Comparison of ENCODE assay signal across 8 cellular contexts in the genomic region with DNA sequence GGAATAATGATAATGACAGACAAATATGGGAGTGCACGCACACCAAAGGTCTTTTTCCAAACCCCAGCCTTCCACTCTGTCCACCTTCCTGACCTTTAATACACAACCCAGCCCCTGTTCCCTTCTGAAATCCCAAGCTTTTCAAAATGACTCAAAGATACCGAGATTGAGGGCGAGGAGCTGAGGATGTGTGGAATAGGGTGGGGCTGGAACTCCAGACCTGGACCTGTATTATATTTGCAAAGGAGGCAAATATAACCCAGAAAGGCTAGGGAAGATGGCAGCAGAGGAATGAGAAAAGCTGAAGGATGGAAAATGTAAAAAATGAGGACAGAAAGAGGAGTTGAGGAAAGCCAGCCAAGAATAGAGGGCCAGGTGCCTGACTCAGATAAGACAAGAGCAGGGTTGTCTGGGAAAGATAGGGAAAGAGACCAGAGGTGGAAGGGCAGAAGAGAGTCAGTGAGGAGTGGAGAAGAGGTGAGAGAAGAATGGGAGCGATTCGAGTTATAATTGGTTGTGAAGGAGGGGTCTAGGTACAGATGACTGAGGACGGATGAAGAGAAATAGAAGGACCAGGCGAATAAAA. TPM values are rescaled to one million over a fixed set of nuclear protein-coding genes. Genes with fewer than 3 reads are reported as not detected.
DNase-seq lines count a peak whose midpoint lies in the region; ATAC-seq, FAIRE-seq and TF ChIP-seq lines count a peak whose summit lies in the region.

No MANE protein-coding gene starts in this region.

- peak overlapping the region; percentile 36 for H4K5ac ChIP-seq in mesendoderm (ENCODE audit: low read length)

- no peak overlapping the region for H3K27ac ChIP-seq in CD4-positive, alpha-beta T cell (ENCODE audit: low read depth, low read length)
- H3K27ac ChIP-seq in KMS-11: no peak overlapping the region
- peak overlapping the region; percentile 89 for H3K27ac ChIP-seq in K562 (ENCODE audit: extremely low read depth, low read depth, low read length)
- peak overlapping the region; percentile 98 for H3K27ac ChIP-seq in mesendoderm (ENCODE audit: low read depth, low read length)

- peak overlapping the region; percentile 95 for H3K18ac ChIP-seq in mesendoderm (ENCODE audit: low read length)

- peak overlapping the region; percentile 59 for H4K8ac ChIP-seq in mesendoderm (ENCODE audit: low read depth, low read length)

- H3K36me3 Mint-ChIP-seq in CD4-positive, alpha-beta T cell (ENCODE audit: low read depth): no peaks in the 10 kb centered on the region

- no peaks in the 10 kb centered on the region for H3K9me3 ChIP-seq in CD4-positive, alpha-beta T cell (ENCODE audit: control insufficient read depth, low read length)
- H3K9me3 ChIP-seq in K562 (replicated peaks; ENCODE audit: control insufficient read depth, insufficient read depth, low read depth, low read length): no peaks in the 10 kb centered on the region

- no peaks in the 10 kb centered on the region for H4K20me1 ChIP-seq in KMS-11 (ENCODE audit: insufficient read depth)
- H4K20me1 ChIP-seq in K562 (replicated peaks; ENCODE audit: control insufficient read depth, insufficient read depth, low read length): no peaks in the 10 kb centered on the region

- peaks cover 41% of the 10 kb centered on the region for H3K4me1 Mint-ChIP-seq in CD4-positive, alpha-beta T cell (ENCODE audit: low read depth)

- peaks cover 27% of the 10 kb centered on the region for H3K4me1 ChIP-seq in KMS-11 (ENCODE audit: low read depth, poor library complexity, severe bottlenecking)
- H3K4me1 ChIP-seq in K562 (replicated peaks in 1 of 2; ENCODE audit: control insufficient read depth in 2 of 2, insufficient read depth in 2 of 2, low read length in 2 of 2): peaks cover 27 to 29% of the 10 kb centered on the region in 2 experiments; a peak in 4 of 5 replicates
- H3K4me1 ChIP-seq in mesendoderm (ENCODE audit: control insufficient read depth, low read depth, low read length): peaks cover 18% of the 10 kb centered on the region

- peak overlapping the region; percentile 60 for H2BK15ac ChIP-seq in mesendoderm (replicated peaks; ENCODE audit: low read depth)

- no peak overlapping the region for H3K4me3 ChIP-seq in KMS-11 (IDR thresholded peaks at IDR 0.05; ENCODE audit: insufficient read depth, low read depth, low read length)
- peak overlapping the region; percentile 80 for H3K4me3 ChIP-seq in K562
- H3K4me3 ChIP-seq in mesendoderm (ENCODE audit: low read length): peak overlapping the region; percentile 52

- POLR2A ChIA-PET in CD4-positive, alpha-beta T cell (lab: Charles Lee): interaction anchor here (1.0 to 2.8 kb wide), 6 partner anchors 12 to 45 kb away, joined by 3 to 20 read pairs (median 12); a partner anchor contains a TSS
- POLR2A ChIA-PET in K562 (lab: Yijun Ruan, JAX): interaction anchor here (0.7 to 2.5 kb wide), 7 partner anchors 9 to 773 kb away, joined by 3 to 8 read pairs (median 6); a partner anchor contains a TSS

- H3K56ac ChIP-seq in mesendoderm (ENCODE audit: low read length): peak overlapping the region; percentile 88

- no peak overlapping the region for H2AK5ac ChIP-seq in mesendoderm (ENCODE audit: low read length)

- no peak overlapping the region for H3K27ac Mint-ChIP-seq in CD4-positive, alpha-beta T cell

- FAIRE-seq in K562 (lab: Jason Lieb, UNC): peak; percentile 91

- ATAC-seq in CD4-positive, alpha-beta T cell (ENCODE audit: poor library complexity): no peak
- ATAC-seq in K562 (peak; percentile 23), HG02678 (IDR thresholded peaks at IDR 0.05; ENCODE audit: unreplicated experiment) (no peak), HG02763 (IDR thresholded peaks at IDR 0.05; ENCODE audit: unreplicated experiment) (no peak), left lobe of liver (no peak), HG02759 (IDR thresholded peaks at IDR 0.05; ENCODE audit: unreplicated experiment) (no peak)

- peaks cover 11% of the 10 kb centered on the region for H3K79me1 ChIP-seq in mesendoderm (ENCODE audit: low read length)

- intact Hi-C loops in CD4-positive, alpha-beta T cell (cut with DNase I, micrococcal nuclease): no loop called here
- intact Hi-C loops in K562 (cut with micrococcal nuclease): no loop called here

- H3K4ac ChIP-seq in mesendoderm (ENCODE audit: low read depth, low read length): no peak overlapping the region

- H3K9ac ChIP-seq in KMS-11 (no peak overlapping the region), K562 (ENCODE audit: insufficient read depth in 1 of 2, low read depth in 2 of 2, low read length in 2 of 2) (peak overlapping the region; percentile 91 to 94; a peak in 2 of 4 replicates), mesendoderm (ENCODE audit: low read length) (peak overlapping the region; percentile 70)

- H3K36me3 ChIP-seq in KMS-11 (ENCODE audit: insufficient read depth): no peaks in the 10 kb centered on the region
- H3K36me3 ChIP-seq in K562 (ENCODE audit: control insufficient read depth, insufficient read depth, low read length): peaks cover 18% of the 10 kb centered on the region; the same call in 2 of the 3 replicates
- H3K36me3 ChIP-seq in mesendoderm (ENCODE audit: control insufficient read depth, insufficient read depth, low read length): peaks cover 2% of the 10 kb centered on the region

- BruUV-seq in K562 (replicated peaks; lab: Mats Ljungman, UMichigan): no TSS peak

- 4% methylated on average over 7 of the region's 7 CpGs for WGBS in K562 (ENCODE audit: insufficient coverage, low coverage, missing lambda C conversion rate)
- no CpG with 5 or more reads among the region's 7 CpGs for WGBS in mesendoderm (ENCODE audit: extremely low coverage, insufficient coverage, low lambda C conversion rate)

- H2AFZ ChIP-seq in KMS-11 (ENCODE audit: low read depth): no peak overlapping the region
- H2AFZ ChIP-seq in K562 (ENCODE audit: low read depth, low read length): 0 out of 2 replicates have a peak overlapping the region, but pooled peaks have one; percentile 55

- no peaks in the 10 kb centered on the region for H3K79me2 ChIP-seq in KMS-11 (ENCODE audit: insufficient read depth, low read depth)
- peaks cover 27% of the 10 kb centered on the region for H3K79me2 ChIP-seq in K562 (ENCODE audit: control insufficient read depth, insufficient read depth, low read length)
- peaks cover 19% of the 10 kb centered on the region for H3K79me2 ChIP-seq in mesendoderm (ENCODE audit: control insufficient read depth, insufficient read depth, low read length)

- H2BK120ac ChIP-seq in mesendoderm (ENCODE audit: low read depth, low read length): peak overlapping the region; percentile 67

- TF ChIP-seq CTCF in CD4-positive, alpha-beta T cell (IDR thresholded peaks at IDR 0.05): no peak
- TF ChIP-seq CTCF in KMS-11 (conservative IDR thresholded peaks at IDR 0.05; ENCODE audit: low read depth, low read length) (no peak), K562 (IDR thresholded peaks at IDR 0.05 in 2 of 3, conservative IDR thresholded peaks at IDR 0.05 in 1 of 3; ENCODE audit: insufficient read depth in 2 of 3, low read depth in 1 of 3, low read length in 3 of 3) (no peak)

- no peaks in the 10 kb centered on the region for H3K9me3 Mint-ChIP-seq in CD4-positive, alpha-beta T cell

- peaks cover 49% of the 10 kb centered on the region for H3K27me3 Mint-ChIP-seq in CD4-positive, alpha-beta T cell

- TF ChIP-seq RAD21 in K562 (CRISPR knock-in tag; conservative IDR thresholded peaks at IDR 0.05 in 1 of 2, IDR thresholded peaks at IDR 0.05 in 1 of 2): no peak

- TF ChIP-seq EP300 in K562 (IDR thresholded peaks at IDR 0.05; ENCODE audit: low read length): peak; percentile 88

- H3K23ac ChIP-seq in mesendoderm (ENCODE audit: low read length): no peak overlapping the region

- H3K4me2 ChIP-seq in KMS-11: peak overlapping the region; percentile 59; the same call in 1 of the 2 replicates
- peak overlapping the region; percentile 84 for H3K4me2 ChIP-seq in K562 (ENCODE audit: insufficient read depth, low read length)
- peak overlapping the region; percentile 93 for H3K4me2 ChIP-seq in mesendoderm (ENCODE audit: low read length)

- peak overlapping the region; percentile 89 for H2BK5ac ChIP-seq in mesendoderm (ENCODE audit: low read length)

- in situ Hi-C loops in K562 (cut with MboI): no loop called here

- DNase-seq in CD4-positive, alpha-beta T cell: no peak
- peak; percentile 38 to 85 (median 54) for DNase-seq in K562 (ENCODE audit: extremely low read depth in 1 of 4, low spot score in 3 of 4)
- DNase-seq in mesendoderm: peak; percentile 78
- no peak for DNase-seq in left lobe of liver (ENCODE audit: low spot score)

- no peaks in the 10 kb centered on the region for H3K9me1 ChIP-seq in K562 (ENCODE audit: control insufficient read depth, insufficient read depth, low read length)

- CTCF ChIA-PET in CD4-positive, alpha-beta T cell (lab: Charles Lee): interaction anchor here (0.8 to 3.2 kb wide), 4 partner anchors 11 to 70 kb away, joined by 3 to 27 read pairs (median 9); a partner anchor contains a TSS
- CTCF ChIA-PET in K562 (lab: Yijun Ruan, JAX; ENCODE audit: low intra/inter-chr PET ratio): no interaction called here

- TF ChIP-seq POLR2A in K562 (conservative IDR thresholded peaks at IDR 0.05): 0 out of 2 replicates have a peak, but pooled peaks have one; percentile 3

- H3K27me3 ChIP-seq in CD4-positive, alpha-beta T cell (ENCODE audit: control insufficient read depth, insufficient read depth, low read length): peaks cover 22% of the 10 kb centered on the region
- H3K27me3 ChIP-seq in KMS-11 (ENCODE audit: insufficient read depth, low read depth) (peaks cover 10% of the 10 kb centered on the region; the same call in 1 of the 2 replicates), K562 (ENCODE audit: control insufficient read depth in 2 of 2, insufficient read depth in 2 of 2, low read length in 2 of 2) (no peaks in the 10 kb centered on the region; a peak in 1 of 5 replicates), mesendoderm (ENCODE audit: insufficient read depth, low read length, poor library complexity) (no peaks in the 10 kb centered on the region)

- H3K4me3 Mint-ChIP-seq in CD4-positive, alpha-beta T cell: peak overlapping the region; percentile 85

RNA-seq across cellular contexts. Expression of a gene that starts 1.0 kb away (rescaled TPM):
- 1 to 10 TPM; 1.5 to 1.9 TPM for total RNA-seq in CD4-positive, alpha-beta T cell
- 29.6 and 36.7 TPM in 2 replicates for total RNA-seq in K562 (2011; cell fraction: chromatin; rRNA removed; ENCODE audit: low replicate concordance)
- total RNA-seq in K562 (2011; cell fraction: nucleolus; rRNA removed): 32.1 and 32.4 TPM in 2 replicates
- 48.1 and 64.1 TPM in 2 replicates for total RNA-seq in K562 (2011; cell fraction: nucleoplasm; rRNA removed)
- total RNA-seq in K562 (2014; rRNA removed) (78.5 and 91.4 TPM in 2 replicates), K562 (2014; rRNA removed; fragmentation: Illumina TruSeq; extraction: Trizol) (73.6 and 84.1 TPM in 2 replicates), K562 (2015; rRNA removed; fragmentation: Illumina TruSeq; extraction: Trizol) (97.7 and 108 TPM in 2 replicates), K562 (2021) (277 and 287 TPM in 2 replicates), left lobe of liver (406 TPM)
- polyA plus RNA-seq in K562 (2011; rRNA removed) (64.1 and 92.5 TPM in 2 replicates), K562 (2014; fragmentation: Illumina TruSeq; extraction: Trizol) (282 and 386 TPM in 2 replicates), K562 (2014; fragmentation: Nextera tagmentation; extraction: Ambion mirVana) (1 to 10 TPM; 5.1 to 5.2 TPM), K562 (2014; rRNA removed) (187 and 235 TPM in 2 replicates)
- polyA plus RNA-seq in K562 (2011; cell fraction: cytosol; rRNA removed): 255 TPM in 2 replicates
- 81.6 and 109 TPM in 2 replicates for polyA plus RNA-seq in K562 (2011; cell fraction: nucleus; rRNA removed)
- 220 and 306 TPM in 2 replicates for polyA plus RNA-seq in K562 (2012)
- polyA minus RNA-seq in K562 (2011; rRNA and poly(A)+ RNA removed): 29.8 TPM in 2 replicates
- polyA minus RNA-seq in K562 (2011; cell fraction: cytosol; rRNA and poly(A)+ RNA removed): 52.4 and 55.3 TPM in 2 replicates
- polyA minus RNA-seq in K562 (2011; cell fraction: nucleus; rRNA and poly(A)+ RNA removed): 11.6 and 12.6 TPM in 2 replicates
- 296 TPM for polyA plus RNA-seq in mesendoderm (2013, experiment 1 of 2)
- 299 TPM for polyA plus RNA-seq in mesendoderm (2013, experiment 2 of 2)

RNA-seq across cellular contexts. Expression of a gene that starts 7.2 kb away (rescaled TPM):
- 1 to 10 TPM in 1 of 2 experiments, under 1 TPM in 1; 0.82 to 1.4 TPM for total RNA-seq in CD4-positive, alpha-beta T cell
- total RNA-seq in K562 (2011; cell fraction: chromatin; rRNA removed; ENCODE audit: low replicate concordance): 0.97 and 5.8 TPM in 2 replicates
- 2.1 and 2.2 TPM in 2 replicates for total RNA-seq in K562 (2011; cell fraction: nucleolus; rRNA removed)
- 2.3 and 2.7 TPM in 2 replicates for total RNA-seq in K562 (2011; cell fraction: nucleoplasm; rRNA removed)
- 0.09 TPM in 1 of 2 replicates, not detected in the other for total RNA-seq in K562 (2014; rRNA removed)
- 0.22 TPM in 1 of 2 replicates, not detected in the other for total RNA-seq in K562 (2014; rRNA removed; fragmentation: Illumina TruSeq; extraction: Trizol)
- 0.08 and 0.18 TPM in 2 replicates for total RNA-seq in K562 (2015; rRNA removed; fragmentation: Illumina TruSeq; extraction: Trizol)
- 0.60 and 0.66 TPM in 2 replicates for total RNA-seq in K562 (2021)
- 0.10 and 0.19 TPM in 2 replicates for polyA plus RNA-seq in K562 (2011; rRNA removed)
- polyA plus RNA-seq in K562 (2011; cell fraction: cytosol; rRNA removed): 0.06 and 0.07 TPM in 2 replicates
- polyA plus RNA-seq in K562 (2011; cell fraction: nucleus; rRNA removed): 1.2 and 2.7 TPM in 2 replicates
- polyA plus RNA-seq in K562 (2012): 0.27 and 0.53 TPM in 2 replicates
- 0.09 and 0.22 TPM in 2 replicates for polyA plus RNA-seq in K562 (2014; fragmentation: Illumina TruSeq; extraction: Trizol)
- under 1 TPM in 1 of 2 experiments, not detected in 1; 0.07 TPM for polyA plus RNA-seq in K562 (2014; fragmentation: Nextera tagmentation; extraction: Ambion mirVana)
- 0.07 and 0.74 TPM in 2 replicates for polyA plus RNA-seq in K562 (2014; rRNA removed)
- polyA minus RNA-seq in K562 (2011; rRNA and poly(A)+ RNA removed): not detected in 2 replicates
- polyA minus RNA-seq in K562 (2011; cell fraction: cytosol; rRNA and poly(A)+ RNA removed): not detected in 2 replicates
- 0.27 and 0.44 TPM in 2 replicates for polyA minus RNA-seq in K562 (2011; cell fraction: nucleus; rRNA and poly(A)+ RNA removed)
- polyA plus RNA-seq in mesendoderm (2013, experiment 1 of 2): 0.44 TPM
- 0.46 TPM for polyA plus RNA-seq in mesendoderm (2013, experiment 2 of 2)
- 2.8 TPM for total RNA-seq in left lobe of liver

RNA-seq across cellular contexts. Expression of a gene that starts 12.2 kb away (rescaled TPM):
- total RNA-seq in CD4-positive, alpha-beta T cell: 100 to 1,000 TPM; 114 to 121 TPM
- total RNA-seq in K562 (2011; cell fraction: chromatin; rRNA removed; ENCODE audit: low replicate concordance): 108 and 217 TPM in 2 replicates
- total RNA-seq in K562 (2011; cell fraction: nucleolus; rRNA removed): 142 and 144 TPM in 2 replicates
- 131 and 132 TPM in 2 replicates for total RNA-seq in K562 (2011; cell fraction: nucleoplasm; rRNA removed)
- total RNA-seq in K562 (2014; rRNA removed): 146 and 161 TPM in 2 replicates
- 58.3 and 60.3 TPM in 2 replicates for total RNA-seq in K562 (2014; rRNA removed; fragmentation: Illumina TruSeq; extraction: Trizol)
- total RNA-seq in K562 (2015; rRNA removed; fragmentation: Illumina TruSeq; extraction: Trizol): 94.6 and 99.2 TPM in 2 replicates
- total RNA-seq in K562 (2021): 149 and 167 TPM in 2 replicates
- 190 and 209 TPM in 2 replicates for polyA plus RNA-seq in K562 (2011; rRNA removed)
- 349 and 372 TPM in 2 replicates for polyA plus RNA-seq in K562 (2011; cell fraction: cytosol; rRNA removed)
- polyA plus RNA-seq in K562 (2011; cell fraction: nucleus; rRNA removed): 190 and 315 TPM in 2 replicates
- polyA plus RNA-seq in K562 (2012): 145 and 148 TPM in 2 replicates
- polyA plus RNA-seq in K562 (2014; fragmentation: Illumina TruSeq; extraction: Trizol): 138 and 139 TPM in 2 replicates
- polyA plus RNA-seq in K562 (2014; fragmentation: Nextera tagmentation; extraction: Ambion mirVana): 10 to 100 TPM; 11.4 to 15.6 TPM
- 186 and 187 TPM in 2 replicates for polyA plus RNA-seq in K562 (2014; rRNA removed)
- polyA minus RNA-seq in K562 (2011; rRNA and poly(A)+ RNA removed): 133 and 137 TPM in 2 replicates
- 56.6 and 66.3 TPM in 2 replicates for polyA minus RNA-seq in K562 (2011; cell fraction: cytosol; rRNA and poly(A)+ RNA removed)
- 49.0 and 76.3 TPM in 2 replicates for polyA minus RNA-seq in K562 (2011; cell fraction: nucleus; rRNA and poly(A)+ RNA removed)
- polyA plus RNA-seq in mesendoderm (2013, experiment 1 of 2): 166 TPM
- 166 TPM for polyA plus RNA-seq in mesendoderm (2013, experiment 2 of 2)
- total RNA-seq in left lobe of liver: 133 TPM

RNA-seq across cellular contexts. Expression of a gene that starts 24.2 kb away (rescaled TPM):
- 100 to 1,000 TPM; 134 to 136 TPM for total RNA-seq in CD4-positive, alpha-beta T cell
- not detected in 2 replicates for total RNA-seq in K562 (2011; cell fraction: chromatin; rRNA removed; ENCODE audit: low replicate concordance)
- not detected in 2 replicates for total RNA-seq in K562 (2011; cell fraction: nucleolus; rRNA removed)
- not detected in 2 replicates for total RNA-seq in K562 (2011; cell fraction: nucleoplasm; rRNA removed)
- total RNA-seq in K562 (2014; rRNA removed): not detected in 2 replicates
- total RNA-seq in K562 (2014; rRNA removed; fragmentation: Illumina TruSeq; extraction: Trizol): not detected in 2 replicates
- 0.07 and 0.08 TPM in 2 replicates for total RNA-seq in K562 (2015; rRNA removed; fragmentation: Illumina TruSeq; extraction: Trizol)
- total RNA-seq in K562 (2021): 0.27 and 0.31 TPM in 2 replicates
- 0.04 TPM in 1 of 2 replicates, not detected in the other for polyA plus RNA-seq in K562 (2011; rRNA removed)
- polyA plus RNA-seq in K562 (2011; cell fraction: cytosol; rRNA removed): 0.01 TPM in 1 of 2 replicates, not detected in the other
- 0.06 TPM in 1 of 2 replicates, not detected in the other for polyA plus RNA-seq in K562 (2011; cell fraction: nucleus; rRNA removed)
- 0.22 and 0.29 TPM in 2 replicates for polyA plus RNA-seq in K562 (2012)
- polyA plus RNA-seq in K562 (2014; fragmentation: Illumina TruSeq; extraction: Trizol): 0.06 and 0.10 TPM in 2 replicates
- polyA plus RNA-seq in K562 (2014; fragmentation: Nextera tagmentation; extraction: Ambion mirVana): under 1 TPM in 1 of 2 experiments, not detected in 1; 0.06 TPM
- 0.11 TPM in 1 of 2 replicates, not detected in the other for polyA plus RNA-seq in K562 (2014; rRNA removed)
- polyA minus RNA-seq in K562 (2011; rRNA and poly(A)+ RNA removed): not detected in 2 replicates
- not detected in 2 replicates for polyA minus RNA-seq in K562 (2011; cell fraction: cytosol; rRNA and poly(A)+ RNA removed)
- not detected in 2 replicates for polyA minus RNA-seq in K562 (2011; cell fraction: nucleus; rRNA and poly(A)+ RNA removed)
- 0.42 TPM for polyA plus RNA-seq in mesendoderm (2013, experiment 1 of 2)
- polyA plus RNA-seq in mesendoderm (2013, experiment 2 of 2): 0.49 TPM
- total RNA-seq in left lobe of liver: 22.7 TPM

RNA-seq across cellular contexts. Expression of a gene that starts 41.3 kb away (rescaled TPM):
- total RNA-seq in CD4-positive, alpha-beta T cell: 1 to 10 TPM; 9.4 to 9.6 TPM
- 14.3 and 23.0 TPM in 2 replicates for total RNA-seq in K562 (2011; cell fraction: chromatin; rRNA removed; ENCODE audit: low replicate concordance)
- 18.7 and 22.1 TPM in 2 replicates for total RNA-seq in K562 (2011; cell fraction: nucleolus; rRNA removed)
- 16.9 and 19.5 TPM in 2 replicates for total RNA-seq in K562 (2011; cell fraction: nucleoplasm; rRNA removed)
- total RNA-seq in K562 (2014; rRNA removed): 24.2 and 26.9 TPM in 2 replicates
- 13.2 and 13.4 TPM in 2 replicates for total RNA-seq in K562 (2014; rRNA removed; fragmentation: Illumina TruSeq; extraction: Trizol)
- 20.6 and 25.0 TPM in 2 replicates for total RNA-seq in K562 (2015; rRNA removed; fragmentation: Illumina TruSeq; extraction: Trizol)
- 22.5 and 23.4 TPM in 2 replicates for total RNA-seq in K562 (2021)
- polyA plus RNA-seq in K562 (2011; rRNA removed): 35.4 and 45.2 TPM in 2 replicates
- polyA plus RNA-seq in K562 (2011; cell fraction: cytosol; rRNA removed): 44.0 and 49.7 TPM in 2 replicates
- polyA plus RNA-seq in K562 (2011; cell fraction: nucleus; rRNA removed): 61.4 and 63.0 TPM in 2 replicates
- polyA plus RNA-seq in K562 (2012): 29.9 and 33.9 TPM in 2 replicates
- 29.9 and 36.0 TPM in 2 replicates for polyA plus RNA-seq in K562 (2014; fragmentation: Illumina TruSeq; extraction: Trizol)
- polyA plus RNA-seq in K562 (2014; fragmentation: Nextera tagmentation; extraction: Ambion mirVana): 10 to 100 TPM; 12.7 to 24.3 TPM
- 30.2 and 36.5 TPM in 2 replicates for polyA plus RNA-seq in K562 (2014; rRNA removed)
- 9.8 and 11.4 TPM in 2 replicates for polyA minus RNA-seq in K562 (2011; rRNA and poly(A)+ RNA removed)
- polyA minus RNA-seq in K562 (2011; cell fraction: cytosol; rRNA and poly(A)+ RNA removed): 9.2 and 11.9 TPM in 2 replicates
- 6.1 and 6.9 TPM in 2 replicates for polyA minus RNA-seq in K562 (2011; cell fraction: nucleus; rRNA and poly(A)+ RNA removed)
- 34.9 TPM for polyA plus RNA-seq in mesendoderm (2013, experiment 1 of 2)
- 35.6 TPM for polyA plus RNA-seq in mesendoderm (2013, experiment 2 of 2)
- 31.1 TPM for total RNA-seq in left lobe of liver

Comparison
In these comparisons a context has a peak if more than half of its experiments do, and no peak if none do; other contexts are left out.
1. DNase-seq: peak in K562 (4 of 4) and mesendoderm (single experiment); none in CD4-positive, alpha-beta T cell (0 of 10) and left lobe of liver (single experiment).
2. H3K27ac ChIP-seq: peak in K562 (single experiment) and mesendoderm (single experiment); none in CD4-positive, alpha-beta T cell (single experiment) and KMS-11 (single experiment).
3. RNA of a gene that starts 1.0 kb away (total RNA-seq): 406 TPM in left lobe of liver (single experiment) and 29.6 to 287 TPM in K562; 1.5 to 1.9 TPM in CD4-positive, alpha-beta T cell; every median in the first group is over 10 times any median in the second.
4. Peak in every context shown above with its lines, with median percentiles within 50 percentile points of each other: H3K4me2 ChIP-seq.